Comparison of ENCODE assay signal across 18 cellular contexts in the genomic region with DNA sequence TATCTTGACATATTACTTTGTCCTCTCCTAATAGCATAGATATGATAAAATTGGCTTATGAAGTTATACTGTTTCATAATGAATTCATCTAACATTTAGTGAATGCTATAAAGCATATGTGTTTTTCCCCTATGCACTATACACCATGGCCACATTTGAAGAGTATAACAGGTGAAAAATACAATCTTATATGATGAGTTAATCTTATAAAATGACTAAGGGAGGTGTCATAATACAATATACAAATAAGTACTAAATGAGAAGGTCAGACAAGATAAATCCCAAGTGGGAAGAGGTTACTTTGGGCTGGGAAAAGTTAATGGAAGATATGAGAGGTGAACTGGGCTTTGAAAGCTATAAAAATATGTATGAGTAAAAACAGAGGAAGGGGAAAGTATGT.
DNase-seq lines count a peak whose midpoint lies in the region; ATAC-seq and TF ChIP-seq lines count a peak whose summit lies in the region.
"Had no signal": no experiment of that assay in that cellular context is flagged by ENCODE, and none has a peak within 500 bp of the region (broad histone marks: within the 10 kb centered on the region; RNA-seq: fewer than 3 reads in every experiment).

No MANE protein-coding gene starts in this region.

- H3K4me2 ChIP-seq in PC-3 (ENCODE audit: low read length): peak overlapping the region; percentile 74
- H3K4me2 ChIP-seq in neural progenitor cell: no peak overlapping the region

- peak overlapping the region; percentile 60 for H3K9ac ChIP-seq in PC-3 (ENCODE audit: low read length)
- H3K9ac ChIP-seq in neural progenitor cell: no peak overlapping the region

- intact Hi-C loops in PC-3 (cut with micrococcal nuclease): loop anchor here (1.0 to 5.0 kb wide), 5 partner anchors 36 to 401 kb away; no protein-coding TSS in a partner anchor
- intact Hi-C loops in upper lobe of right lung (cut with DNase I): no loop called here

- H3K36me3 ChIP-seq in PC-3 (ENCODE audit: low read depth, low read length) (no peaks in the 10 kb centered on the region), upper lobe of right lung (no peaks in the 10 kb centered on the region), neural progenitor cell (no peaks in the 10 kb centered on the region)
- H3K36me3 ChIP-seq: left ventricle myocardium inferior had no signal

- CTCF ChIA-PET in PC-3 (lab: Charles Lee): no interaction called here

- no peak overlapping the region for H3K4me3 Mint-ChIP-seq in chondrocyte (ENCODE audit: unreplicated experiment)
- no peak overlapping the region for H3K4me3 Mint-ChIP-seq in osteocyte (ENCODE audit: unreplicated experiment)
- H3K4me3 Mint-ChIP-seq in activated naive CD8-positive, alpha-beta T cell treated with anti-CD3 and anti-CD28 coated beads for 36 hours: no peak overlapping the region
- H3K4me3 Mint-ChIP-seq in neural progenitor cell: no peak overlapping the region
- H3K4me3 Mint-ChIP-seq: activated CD4-positive, alpha-beta T cell treated with anti-CD3 and anti-CD28 coated beads, Interleukin-2, amount 10 ng/mL, durations not matched to agents 24 days and 14 days; activated naive CD8-positive, alpha-beta T cell treated with anti-CD3 and anti-CD28 coated beads, Interleukin-2, amount 10 ng/mL, durations not matched to agents 7 days and 5 days; brain; CD4-positive, alpha-beta memory T cell; nephron; T-helper 17 cell had no signal

- H3K4me3 ChIP-seq in PC-3 (ENCODE audit: low read length) (peak overlapping the region; percentile 30; the same call in 1 of the 2 replicates), upper lobe of right lung (no peak overlapping the region), neural progenitor cell (no peak overlapping the region)
- H3K4me3 ChIP-seq: left ventricle myocardium inferior had no signal

- H3K9me3 ChIP-seq in PC-3 (ENCODE audit: low read length) (no peaks in the 10 kb centered on the region), upper lobe of right lung (no peaks in the 10 kb centered on the region), neural progenitor cell (ENCODE audit: low read depth) (no peaks in the 10 kb centered on the region)

- H3K27me3 Mint-ChIP-seq in chondrocyte (ENCODE audit: low read depth): no peaks in the 10 kb centered on the region
- H3K27me3 Mint-ChIP-seq in osteocyte (ENCODE audit: unreplicated experiment): no peaks in the 10 kb centered on the region
- H3K27me3 Mint-ChIP-seq in activated naive CD8-positive, alpha-beta T cell treated with anti-CD3 and anti-CD28 coated beads for 36 hours: peaks cover 39% of the 10 kb centered on the region
- H3K27me3 Mint-ChIP-seq in neural progenitor cell (ENCODE audit: insufficient read depth, low read depth): no peaks in the 10 kb centered on the region
- H3K27me3 Mint-ChIP-seq: brain had no signal

- POLR2A ChIA-PET in PC-3 (lab: Charles Lee; ENCODE audit: unreplicated experiment): no interaction called here

- H4K20me1 ChIP-seq in PC-3 (ENCODE audit: low read length): no peaks in the 10 kb centered on the region
- H4K20me1 ChIP-seq in neural progenitor cell (ENCODE audit: low read depth): no peaks in the 10 kb centered on the region

- H3K27me3 ChIP-seq in PC-3 (ENCODE audit: low read length) (no peaks in the 10 kb centered on the region), upper lobe of right lung (no peaks in the 10 kb centered on the region), neural progenitor cell (no peaks in the 10 kb centered on the region)

- no TSS peak for BruUV-seq in PC-3 (replicated peaks; lab: Mats Ljungman, UMichigan)

- H3K79me2 ChIP-seq in PC-3 (ENCODE audit: low read length) (no peaks in the 10 kb centered on the region), neural progenitor cell (ENCODE audit: low read depth) (no peaks in the 10 kb centered on the region)

- ATAC-seq in PC-3 (peak; percentile 62), HG03460 (IDR thresholded peaks at IDR 0.05; ENCODE audit: unreplicated experiment) (no peak), upper lobe of right lung (no peak)
- ATAC-seq: T-helper 17 cell had no signal

- DNase-seq in ELR (ENCODE audit: low read depth): peak; percentile 47
- DNase-seq in PC-3: peak; percentile 57
- DNase-seq in chondrocyte (ENCODE audit: low spot score): no peak
- no peak for DNase-seq in osteocyte (ENCODE audit: extremely low spot score, unreplicated experiment)
- DNase-seq in activated naive CD8-positive, alpha-beta T cell treated with anti-CD3 and anti-CD28 coated beads for 36 hours: no peak
- DNase-seq in upper lobe of right lung: no peak
- DNase-seq in neural progenitor cell (ENCODE audit: low spot score): no peak
- DNase-seq: activated CD4-positive, alpha-beta T cell treated with anti-CD3 and anti-CD28 coated beads, Interleukin-2, amount 10 ng/mL, durations not matched to agents 24 days and 14 days; activated naive CD8-positive, alpha-beta T cell treated with anti-CD3 and anti-CD28 coated beads, Interleukin-2, amount 10 ng/mL, durations not matched to agents 7 days and 5 days; CD4-positive, alpha-beta memory T cell; left ventricle myocardium inferior; midbrain; NCI-H1092 treated with DMSO at 0.1 percent for 48 hours; NCI-H2081 treated with DMSO at 0.1 percent for 48 hours; T-helper 17 cell had no signal

- H2AFZ ChIP-seq in PC-3 (ENCODE audit: low read length) (no peak overlapping the region), neural progenitor cell (replicated peaks) (no peak overlapping the region)

- TF ChIP-seq CTCF in PC-3 (conservative IDR thresholded peaks at IDR 0.05; ENCODE audit: low read depth, low read length) (no peak), chondrocyte (IDR thresholded peaks at IDR 0.05) (no peak), osteocyte (IDR thresholded peaks at IDR 0.05) (no peak), upper lobe of right lung (IDR thresholded peaks at IDR 0.05) (no peak), neural progenitor cell (IDR thresholded peaks at IDR 0.05) (no peak)

- no peaks in the 10 kb centered on the region for H3K36me3 Mint-ChIP-seq in chondrocyte (ENCODE audit: low read depth)
- H3K36me3 Mint-ChIP-seq in osteocyte (ENCODE audit: unreplicated experiment): no peaks in the 10 kb centered on the region
- no peaks in the 10 kb centered on the region for H3K36me3 Mint-ChIP-seq in activated naive CD8-positive, alpha-beta T cell treated with anti-CD3 and anti-CD28 coated beads for 36 hours
- no peaks in the 10 kb centered on the region for H3K36me3 Mint-ChIP-seq in neural progenitor cell
- H3K36me3 Mint-ChIP-seq: activated naive CD8-positive, alpha-beta T cell treated with anti-CD3 and anti-CD28 coated beads, Interleukin-2, amount 10 ng/mL, durations not matched to agents 7 days and 5 days; brain; CD4-positive, alpha-beta memory T cell had no signal

- H3K4me1 ChIP-seq in PC-3 (ENCODE audit: insufficient read depth, low read length) (peaks cover 60% of the 10 kb centered on the region), upper lobe of right lung (no peaks in the 10 kb centered on the region), neural progenitor cell (peaks cover 8% of the 10 kb centered on the region)

- H3K27ac Mint-ChIP-seq in chondrocyte (ENCODE audit: unreplicated experiment) (peak overlapping the region; percentile 82), osteocyte (ENCODE audit: unreplicated experiment) (peak overlapping the region; percentile 83), neural progenitor cell (no peak overlapping the region)
- no peak overlapping the region for H3K27ac Mint-ChIP-seq in activated naive CD8-positive, alpha-beta T cell treated with anti-CD3 and anti-CD28 coated beads for 36 hours
- H3K27ac Mint-ChIP-seq: activated CD4-positive, alpha-beta T cell treated with anti-CD3 and anti-CD28 coated beads, Interleukin-2, amount 10 ng/mL, durations not matched to agents 24 days and 14 days; activated naive CD8-positive, alpha-beta T cell treated with anti-CD3 and anti-CD28 coated beads, Interleukin-2, amount 10 ng/mL, durations not matched to agents 7 days and 5 days; brain; CD4-positive, alpha-beta memory T cell; nephron; T-helper 17 cell had no signal

- no peaks in the 10 kb centered on the region for H3K9me2 ChIP-seq in PC-3 (replicated peaks; ENCODE audit: low read length)

- H3F3A ChIP-seq in PC-3 (ENCODE audit: low read length, unreplicated experiment): peaks cover 4% of the 10 kb centered on the region
- no peaks in the 10 kb centered on the region for H3F3A ChIP-seq in neural progenitor cell (ENCODE audit: low read depth)

- peak overlapping the region; percentile 98 for H3K27ac ChIP-seq in PC-3 (ENCODE audit: low read length)
- H3K27ac ChIP-seq in upper lobe of right lung: no peak overlapping the region
- no peak overlapping the region for H3K27ac ChIP-seq in neural progenitor cell

- H3K9me3 Mint-ChIP-seq in chondrocyte (ENCODE audit: low read depth) (no peaks in the 10 kb centered on the region), osteocyte (ENCODE audit: unreplicated experiment) (peaks cover 4% of the 10 kb centered on the region), neural progenitor cell (no peaks in the 10 kb centered on the region)
- no peaks in the 10 kb centered on the region for H3K9me3 Mint-ChIP-seq in activated naive CD8-positive, alpha-beta T cell treated with anti-CD3 and anti-CD28 coated beads for 36 hours
- H3K9me3 Mint-ChIP-seq: activated CD4-positive, alpha-beta T cell treated with anti-CD3 and anti-CD28 coated beads, Interleukin-2, amount 10 ng/mL, durations not matched to agents 24 days and 14 days; activated naive CD8-positive, alpha-beta T cell treated with anti-CD3 and anti-CD28 coated beads, Interleukin-2, amount 10 ng/mL, durations not matched to agents 7 days and 5 days; nephron had no signal

- H3K4me1 Mint-ChIP-seq in chondrocyte (ENCODE audit: low read depth): peaks cover 55% of the 10 kb centered on the region
- H3K4me1 Mint-ChIP-seq in osteocyte (ENCODE audit: unreplicated experiment): peaks cover 52% of the 10 kb centered on the region
- H3K4me1 Mint-ChIP-seq in activated naive CD8-positive, alpha-beta T cell treated with anti-CD3 and anti-CD28 coated beads for 36 hours: peaks cover 4% of the 10 kb centered on the region
- peaks cover 3% of the 10 kb centered on the region for H3K4me1 Mint-ChIP-seq in neural progenitor cell
- H3K4me1 Mint-ChIP-seq: activated naive CD8-positive, alpha-beta T cell treated with anti-CD3 and anti-CD28 coated beads, Interleukin-2, amount 10 ng/mL, durations not matched to agents 7 days and 5 days; CD4-positive, alpha-beta memory T cell; nephron; T-helper 17 cell had no signal

Comparison
In these comparisons a context has a peak if more than half of its experiments do, and no peak if none do; other contexts are left out.
1. DNase-seq: peak in ELR (single experiment) and PC-3 (single experiment); none in chondrocyte (single experiment), osteocyte (single experiment), activated naive CD8-positive, alpha-beta T cell treated with anti-CD3 and anti-CD28 coated beads for 36 hours (single experiment), upper lobe of right lung (single experiment) and neural progenitor cell (single experiment).
2. H3K27ac Mint-ChIP-seq: peak in chondrocyte (single experiment) and osteocyte (single experiment); none in activated naive CD8-positive, alpha-beta T cell treated with anti-CD3 and anti-CD28 coated beads for 36 hours (single experiment) and neural progenitor cell (single experiment).